21 cellular contexts compared by ENCODE assay signal in the genomic region with DNA sequence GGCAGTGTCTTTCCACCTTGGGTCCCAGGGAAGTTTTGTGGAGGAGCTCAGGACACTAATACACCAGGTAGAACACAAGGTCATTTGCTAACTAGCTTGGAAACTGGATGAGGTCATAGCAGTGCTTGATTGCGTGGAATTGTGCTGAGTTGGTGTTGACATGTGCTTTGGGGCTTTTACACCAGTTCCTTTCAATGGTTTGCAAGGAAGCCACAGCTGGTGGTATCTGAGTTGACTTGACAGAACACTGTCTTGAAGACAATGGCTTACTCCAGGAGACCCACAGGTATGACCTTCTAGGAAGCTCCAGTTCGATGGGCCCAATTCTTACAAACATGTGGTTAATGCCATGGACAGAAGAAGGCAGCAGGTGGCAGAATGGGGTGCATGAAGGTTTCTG. TPM values are rescaled to one million over a fixed set of nuclear protein-coding genes. Genes with fewer than 3 reads are reported as not detected.
"Had no signal": no experiment of that assay in that cellular context is flagged by ENCODE, and none has a peak within 500 bp of the region (broad histone marks: within the 10 kb centered on the region; RNA-seq: fewer than 3 reads in every experiment).

No MANE protein-coding gene starts in this region.

- DNase-seq: activated CD4-positive, alpha-beta T cell treated with anti-CD3 and anti-CD28 coated beads for 4 hours; activated CD8-positive, alpha-beta memory T cell treated with anti-CD3 and anti-CD28 coated beads, Interleukin-2, amount 50 U/mL, for 48 hours; head of caudate nucleus; kidney glomerular epithelial cell; mesenchymal stem cell; occipital lobe; SK-N-SH; stimulated activated CD4-positive, alpha-beta T cell treated with anti-CD3 and anti-CD28 coated beads, Interleukin-2, amount 100 ng/mL, for 48 hours; transverse colon; WERI-Rb-1 had no signal

- H3K9me3 ChIP-seq: right atrium auricular region, SK-N-SH, transverse colon, vagina had no signal

- H3K4me3 ChIP-seq: right atrium auricular region, transverse colon, vagina had no signal

- H3K4me1 ChIP-seq: right atrium auricular region, transverse colon, vagina had no signal

- H3K4me2 ChIP-seq: SK-N-SH had no signal

- H3K27me3 Mint-ChIP-seq: T-cell had no signal

- H3K9ac ChIP-seq: SK-N-SH had no signal

- H3K36me3 ChIP-seq: right atrium auricular region, transverse colon, vagina, WERI-Rb-1 had no signal

- ATAC-seq: T-cell had no signal

- H3K9me3 Mint-ChIP-seq: nephron had no signal

- H3K27ac ChIP-seq: epithelial cell of prostate, right atrium auricular region, transverse colon, vagina, WERI-Rb-1 had no signal

- H3K27me3 ChIP-seq: right atrium auricular region, transverse colon, vagina had no signal

- H3K4me3 Mint-ChIP-seq: nephron had no signal

- H3K27ac Mint-ChIP-seq: nephron had no signal

RNA-seq across cellular contexts. Expression of gene CTLA4, which starts 5.9 kb away (rescaled TPM):
- total RNA-seq: astrocyte, bronchial epithelial cell, cerebellum, frontal cortex, occipital lobe, posterior vena cava, skeletal muscle tissue had no signal
